In genomic region chr1:234619794-234620247, GRCh38 we compare ENCODE assay signal across 1 cellular context.
A peak's percentile ranks its signal among the peaks of the same experiment; 100 is the strongest.
TF ChIP-seq lines count a peak whose summit lies in the region.

No MANE protein-coding gene starts in this region.

TF ChIP-seq in HepG2, 621 proteins besides CTCF, POLR2A, EP300 and RAD21 (continued from another document and continues in another):
- TF ChIP-seq ZNF572 (CRISPR knock-in tag; IDR thresholded peaks at IDR 0.05) = no peak
- peak; percentile 51; the same call in 1 of the 2 replicates for TF ChIP-seq TBX2 (CRISPR knock-in tag; IDR thresholded peaks at IDR 0.05; ENCODE audit: borderline replicate concordance)
- no peak for TF ChIP-seq GFI1 (CRISPR knock-in tag; IDR thresholded peaks at IDR 0.05; ENCODE audit: borderline replicate concordance)
- TF ChIP-seq TMF1 (CRISPR knock-in tag; IDR thresholded peaks at IDR 0.05; ENCODE audit: low read depth) = no peak
- TF ChIP-seq ZNF12 (CRISPR knock-in tag; IDR thresholded peaks at IDR 0.05) = no peak; the same call in 1 of the 2 replicates
- TF ChIP-seq, protein P1, sequence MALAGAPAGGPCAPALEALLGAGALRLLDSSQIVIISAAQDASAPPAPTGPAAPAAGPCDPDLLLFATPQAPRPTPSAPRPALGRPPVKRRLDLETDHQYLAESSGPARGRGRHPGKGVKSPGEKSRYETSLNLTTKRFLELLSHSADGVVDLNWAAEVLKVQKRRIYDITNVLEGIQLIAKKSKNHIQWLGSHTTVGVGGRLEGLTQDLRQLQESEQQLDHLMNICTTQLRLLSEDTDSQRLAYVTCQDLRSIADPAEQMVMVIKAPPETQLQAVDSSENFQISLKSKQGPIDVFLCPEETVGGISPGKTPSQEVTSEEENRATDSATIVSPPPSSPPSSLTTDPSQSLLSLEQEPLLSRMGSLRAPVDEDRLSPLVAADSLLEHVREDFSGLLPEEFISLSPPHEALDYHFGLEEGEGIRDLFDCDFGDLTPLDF (CRISPR knock-in tag; IDR thresholded peaks at IDR 0.05) = no peak
- no peak for TF ChIP-seq IRX3 (CRISPR knock-in tag; IDR thresholded peaks at IDR 0.05; ENCODE audit: borderline replicate concordance, low read depth)
- TF ChIP-seq ONECUT2 (CRISPR knock-in tag; IDR thresholded peaks at IDR 0.05) = no peak; the same call in 1 of the 2 replicates
- no peak for TF ChIP-seq LCORL (IDR thresholded peaks at IDR 0.05)
- TF ChIP-seq LCORL (CRISPR knock-in tag; IDR thresholded peaks at IDR 0.05) = no peak
- no peak for TF ChIP-seq MXD1 (CRISPR knock-in tag; IDR thresholded peaks at IDR 0.05)
- TF ChIP-seq, protein P2, sequence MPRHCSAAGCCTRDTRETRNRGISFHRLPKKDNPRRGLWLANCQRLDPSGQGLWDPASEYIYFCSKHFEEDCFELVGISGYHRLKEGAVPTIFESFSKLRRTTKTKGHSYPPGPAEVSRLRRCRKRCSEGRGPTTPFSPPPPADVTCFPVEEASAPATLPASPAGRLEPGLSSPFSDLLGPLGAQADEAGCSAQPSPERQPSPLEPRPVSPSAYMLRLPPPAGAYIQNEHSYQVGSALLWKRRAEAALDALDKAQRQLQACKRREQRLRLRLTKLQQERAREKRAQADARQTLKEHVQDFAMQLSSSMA (CRISPR knock-in tag; IDR thresholded peaks at IDR 0.05) = no peak
- TF ChIP-seq, protein P3, sequence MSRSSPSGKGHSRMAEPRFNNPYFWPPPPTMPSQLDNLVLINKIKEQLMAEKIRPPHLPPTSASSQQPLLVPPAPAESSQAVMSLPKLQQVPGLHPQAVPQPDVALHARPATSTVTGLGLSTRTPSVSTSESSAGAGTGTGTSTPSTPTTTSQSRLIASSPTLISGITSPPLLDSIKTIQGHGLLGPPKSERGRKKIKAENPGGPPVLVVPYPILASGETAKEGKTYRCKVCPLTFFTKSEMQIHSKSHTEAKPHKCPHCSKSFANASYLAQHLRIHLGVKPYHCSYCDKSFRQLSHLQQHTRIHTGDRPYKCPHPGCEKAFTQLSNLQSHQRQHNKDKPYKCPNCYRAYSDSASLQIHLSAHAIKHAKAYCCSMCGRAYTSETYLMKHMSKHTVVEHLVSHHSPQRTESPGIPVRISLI (CRISPR knock-in tag; IDR thresholded peaks at IDR 0.05; ENCODE audit: borderline replicate concordance) = peak; percentile 58; the same call in 1 of the 2 replicates
- TF ChIP-seq NFE2 (CRISPR knock-in tag; IDR thresholded peaks at IDR 0.05) = no peak
- TF ChIP-seq ETV5 (CRISPR knock-in tag; IDR thresholded peaks at IDR 0.05; ENCODE audit: borderline replicate concordance) = no peak; the same call in 1 of the 2 replicates
- no peak for TF ChIP-seq ZNF430 (CRISPR knock-in tag; IDR thresholded peaks at IDR 0.05)
- no peak for TF ChIP-seq ZNF224 (CRISPR knock-in tag; IDR thresholded peaks at IDR 0.05)
- TF ChIP-seq, protein P4, sequence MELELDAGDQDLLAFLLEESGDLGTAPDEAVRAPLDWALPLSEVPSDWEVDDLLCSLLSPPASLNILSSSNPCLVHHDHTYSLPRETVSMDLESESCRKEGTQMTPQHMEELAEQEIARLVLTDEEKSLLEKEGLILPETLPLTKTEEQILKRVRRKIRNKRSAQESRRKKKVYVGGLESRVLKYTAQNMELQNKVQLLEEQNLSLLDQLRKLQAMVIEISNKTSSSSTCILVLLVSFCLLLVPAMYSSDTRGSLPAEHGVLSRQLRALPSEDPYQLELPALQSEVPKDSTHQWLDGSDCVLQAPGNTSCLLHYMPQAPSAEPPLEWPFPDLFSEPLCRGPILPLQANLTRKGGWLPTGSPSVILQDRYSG (CRISPR knock-in tag; IDR thresholded peaks at IDR 0.05) = no peak
- no peak for TF ChIP-seq ZZZ3 (CRISPR knock-in tag; IDR thresholded peaks at IDR 0.05; ENCODE audit: borderline replicate concordance)
- TF ChIP-seq, protein P5, sequence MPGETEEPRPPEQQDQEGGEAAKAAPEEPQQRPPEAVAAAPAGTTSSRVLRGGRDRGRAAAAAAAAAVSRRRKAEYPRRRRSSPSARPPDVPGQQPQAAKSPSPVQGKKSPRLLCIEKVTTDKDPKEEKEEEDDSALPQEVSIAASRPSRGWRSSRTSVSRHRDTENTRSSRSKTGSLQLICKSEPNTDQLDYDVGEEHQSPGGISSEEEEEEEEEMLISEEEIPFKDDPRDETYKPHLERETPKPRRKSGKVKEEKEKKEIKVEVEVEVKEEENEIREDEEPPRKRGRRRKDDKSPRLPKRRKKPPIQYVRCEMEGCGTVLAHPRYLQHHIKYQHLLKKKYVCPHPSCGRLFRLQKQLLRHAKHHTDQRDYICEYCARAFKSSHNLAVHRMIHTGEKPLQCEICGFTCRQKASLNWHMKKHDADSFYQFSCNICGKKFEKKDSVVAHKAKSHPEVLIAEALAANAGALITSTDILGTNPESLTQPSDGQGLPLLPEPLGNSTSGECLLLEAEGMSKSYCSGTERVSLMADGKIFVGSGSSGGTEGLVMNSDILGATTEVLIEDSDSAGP (CRISPR knock-in tag; IDR thresholded peaks at IDR 0.05; ENCODE audit: borderline replicate concordance) = no peak
- peak; percentile 28; the same call in 1 of the 2 replicates for TF ChIP-seq SMC3 (IDR thresholded peaks at IDR 0.05; ENCODE audit: low read length)
- no peak for TF ChIP-seq ZFP41 (CRISPR knock-in tag; IDR thresholded peaks at IDR 0.05; ENCODE audit: borderline replicate concordance)
- TF ChIP-seq, protein P6, sequence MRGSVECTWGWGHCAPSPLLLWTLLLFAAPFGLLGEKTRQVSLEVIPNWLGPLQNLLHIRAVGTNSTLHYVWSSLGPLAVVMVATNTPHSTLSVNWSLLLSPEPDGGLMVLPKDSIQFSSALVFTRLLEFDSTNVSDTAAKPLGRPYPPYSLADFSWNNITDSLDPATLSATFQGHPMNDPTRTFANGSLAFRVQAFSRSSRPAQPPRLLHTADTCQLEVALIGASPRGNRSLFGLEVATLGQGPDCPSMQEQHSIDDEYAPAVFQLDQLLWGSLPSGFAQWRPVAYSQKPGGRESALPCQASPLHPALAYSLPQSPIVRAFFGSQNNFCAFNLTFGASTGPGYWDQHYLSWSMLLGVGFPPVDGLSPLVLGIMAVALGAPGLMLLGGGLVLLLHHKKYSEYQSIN (CRISPR knock-in tag; IDR thresholded peaks at IDR 0.05; ENCODE audit: borderline replicate concordance) = no peak
- TF ChIP-seq, protein P7, sequence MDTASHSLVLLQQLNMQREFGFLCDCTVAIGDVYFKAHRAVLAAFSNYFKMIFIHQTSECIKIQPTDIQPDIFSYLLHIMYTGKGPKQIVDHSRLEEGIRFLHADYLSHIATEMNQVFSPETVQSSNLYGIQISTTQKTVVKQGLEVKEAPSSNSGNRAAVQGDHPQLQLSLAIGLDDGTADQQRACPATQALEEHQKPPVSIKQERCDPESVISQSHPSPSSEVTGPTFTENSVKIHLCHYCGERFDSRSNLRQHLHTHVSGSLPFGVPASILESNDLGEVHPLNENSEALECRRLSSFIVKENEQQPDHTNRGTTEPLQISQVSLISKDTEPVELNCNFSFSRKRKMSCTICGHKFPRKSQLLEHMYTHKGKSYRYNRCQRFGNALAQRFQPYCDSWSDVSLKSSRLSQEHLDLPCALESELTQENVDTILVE (CRISPR knock-in tag; IDR thresholded peaks at IDR 0.05) = no peak; the same call in 1 of the 2 replicates
- TF ChIP-seq EED (CRISPR knock-in tag; IDR thresholded peaks at IDR 0.05) = no peak
- no peak for TF ChIP-seq SALL2 (CRISPR knock-in tag; IDR thresholded peaks at IDR 0.05)
- TF ChIP-seq FOXP1 (IDR thresholded peaks at IDR 0.05) = peak; percentile 75
- peak; percentile 96 for TF ChIP-seq FOXP1 (CRISPR knock-in tag; IDR thresholded peaks at IDR 0.05)
- TF ChIP-seq E2F2 (CRISPR knock-in tag; IDR thresholded peaks at IDR 0.05; ENCODE audit: borderline replicate concordance) = no peak
- TF ChIP-seq HNRNPUL1 (IDR thresholded peaks at IDR 0.05; ENCODE audit: low read depth, low read length) = no peak
- TF ChIP-seq ZNF720 (CRISPR knock-in tag; IDR thresholded peaks at IDR 0.05) = no peak
- TF ChIP-seq KMT2A (CRISPR knock-in tag; IDR thresholded peaks at IDR 0.05) = no peak
- no peak for TF ChIP-seq ZNF570 (CRISPR knock-in tag; IDR thresholded peaks at IDR 0.05; ENCODE audit: borderline replicate concordance)
- TF ChIP-seq ZNF34 (CRISPR knock-in tag; IDR thresholded peaks at IDR 0.05; ENCODE audit: borderline replicate concordance) = no peak
- TF ChIP-seq, protein P8, sequence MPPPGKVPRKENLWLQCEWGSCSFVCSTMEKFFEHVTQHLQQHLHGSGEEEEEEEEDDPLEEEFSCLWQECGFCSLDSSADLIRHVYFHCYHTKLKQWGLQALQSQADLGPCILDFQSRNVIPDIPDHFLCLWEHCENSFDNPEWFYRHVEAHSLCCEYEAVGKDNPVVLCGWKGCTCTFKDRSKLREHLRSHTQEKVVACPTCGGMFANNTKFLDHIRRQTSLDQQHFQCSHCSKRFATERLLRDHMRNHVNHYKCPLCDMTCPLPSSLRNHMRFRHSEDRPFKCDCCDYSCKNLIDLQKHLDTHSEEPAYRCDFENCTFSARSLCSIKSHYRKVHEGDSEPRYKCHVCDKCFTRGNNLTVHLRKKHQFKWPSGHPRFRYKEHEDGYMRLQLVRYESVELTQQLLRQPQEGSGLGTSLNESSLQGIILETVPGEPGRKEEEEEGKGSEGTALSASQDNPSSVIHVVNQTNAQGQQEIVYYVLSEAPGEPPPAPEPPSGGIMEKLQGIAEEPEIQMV (CRISPR knock-in tag; IDR thresholded peaks at IDR 0.05; ENCODE audit: low read depth) = no peak
- peak; percentile 62 for TF ChIP-seq SAP130 (CRISPR knock-in tag; IDR thresholded peaks at IDR 0.05; ENCODE audit: low read depth)
- TF ChIP-seq ZHX1 (CRISPR knock-in tag; IDR thresholded peaks at IDR 0.05; ENCODE audit: low read depth) = no peak; the same call in 1 of the 2 replicates
- no peak for TF ChIP-seq ZNF569 (CRISPR knock-in tag; IDR thresholded peaks at IDR 0.05; ENCODE audit: borderline replicate concordance)
- peak; percentile 76; the same call in 1 of the 2 replicates for TF ChIP-seq TARDBP (CRISPR knock-in tag; IDR thresholded peaks at IDR 0.05)
- TF ChIP-seq, protein P9, sequence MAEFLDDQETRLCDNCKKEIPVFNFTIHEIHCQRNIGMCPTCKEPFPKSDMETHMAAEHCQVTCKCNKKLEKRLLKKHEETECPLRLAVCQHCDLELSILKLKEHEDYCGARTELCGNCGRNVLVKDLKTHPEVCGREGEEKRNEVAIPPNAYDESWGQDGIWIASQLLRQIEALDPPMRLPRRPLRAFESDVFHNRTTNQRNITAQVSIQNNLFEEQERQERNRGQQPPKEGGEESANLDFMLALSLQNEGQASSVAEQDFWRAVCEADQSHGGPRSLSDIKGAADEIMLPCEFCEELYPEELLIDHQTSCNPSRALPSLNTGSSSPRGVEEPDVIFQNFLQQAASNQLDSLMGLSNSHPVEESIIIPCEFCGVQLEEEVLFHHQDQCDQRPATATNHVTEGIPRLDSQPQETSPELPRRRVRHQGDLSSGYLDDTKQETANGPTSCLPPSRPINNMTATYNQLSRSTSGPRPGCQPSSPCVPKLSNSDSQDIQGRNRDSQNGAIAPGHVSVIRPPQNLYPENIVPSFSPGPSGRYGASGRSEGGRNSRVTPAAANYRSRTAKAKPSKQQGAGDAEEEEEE (CRISPR knock-in tag; IDR thresholded peaks at IDR 0.05; ENCODE audit: borderline replicate concordance) = no peak
- no peak for TF ChIP-seq ZNF143 (CRISPR knock-in tag; IDR thresholded peaks at IDR 0.05)
- TF ChIP-seq PHF20 (CRISPR knock-in tag; IDR thresholded peaks at IDR 0.05) = no peak
- TF ChIP-seq HBP1 (CRISPR knock-in tag; IDR thresholded peaks at IDR 0.05; ENCODE audit: low read depth) = no peak
- TF ChIP-seq ZNF552 (CRISPR knock-in tag; IDR thresholded peaks at IDR 0.05; ENCODE audit: borderline replicate concordance) = no peak
- no peak for TF ChIP-seq HOXA5 (CRISPR knock-in tag; IDR thresholded peaks at IDR 0.05)
